Comparison of ENCODE assay signal across 1 cellular context in the genomic region with DNA sequence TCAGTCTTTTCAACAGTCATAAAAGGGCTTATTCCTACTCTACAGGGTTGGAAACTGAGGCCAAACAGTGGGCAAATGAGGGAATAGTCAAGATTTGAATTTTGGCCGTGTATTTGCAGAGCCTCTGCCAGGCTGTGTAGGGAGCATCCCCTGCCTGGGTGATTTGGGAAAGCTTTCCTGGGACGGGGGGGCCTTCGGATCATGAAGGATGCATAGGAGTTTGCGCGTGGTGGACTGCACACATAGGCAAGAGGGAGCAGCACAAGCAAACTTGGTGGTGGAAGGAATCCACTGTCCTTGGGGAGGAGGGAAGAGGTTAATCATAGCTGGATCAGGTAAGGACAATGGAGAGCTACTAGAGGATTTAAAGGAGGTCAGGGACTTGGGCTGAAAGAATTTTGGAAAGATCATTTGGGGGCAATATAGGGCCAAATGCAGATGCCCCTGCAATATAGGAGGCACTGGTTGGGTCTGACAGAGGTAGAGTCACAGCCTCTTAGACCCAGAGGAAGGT.
TF ChIP-seq lines count a peak whose summit lies in the region.

No MANE protein-coding gene starts in this region.

TF ChIP-seq in GM12878, 131 proteins besides CTCF, POLR2A, EP300 and RAD21:
- TF ChIP-seq KAT2A (conservative IDR thresholded peaks at IDR 0.05; ENCODE audit: control insufficient read depth, low read depth, low read length): no peak
- TF ChIP-seq, protein P1, sequence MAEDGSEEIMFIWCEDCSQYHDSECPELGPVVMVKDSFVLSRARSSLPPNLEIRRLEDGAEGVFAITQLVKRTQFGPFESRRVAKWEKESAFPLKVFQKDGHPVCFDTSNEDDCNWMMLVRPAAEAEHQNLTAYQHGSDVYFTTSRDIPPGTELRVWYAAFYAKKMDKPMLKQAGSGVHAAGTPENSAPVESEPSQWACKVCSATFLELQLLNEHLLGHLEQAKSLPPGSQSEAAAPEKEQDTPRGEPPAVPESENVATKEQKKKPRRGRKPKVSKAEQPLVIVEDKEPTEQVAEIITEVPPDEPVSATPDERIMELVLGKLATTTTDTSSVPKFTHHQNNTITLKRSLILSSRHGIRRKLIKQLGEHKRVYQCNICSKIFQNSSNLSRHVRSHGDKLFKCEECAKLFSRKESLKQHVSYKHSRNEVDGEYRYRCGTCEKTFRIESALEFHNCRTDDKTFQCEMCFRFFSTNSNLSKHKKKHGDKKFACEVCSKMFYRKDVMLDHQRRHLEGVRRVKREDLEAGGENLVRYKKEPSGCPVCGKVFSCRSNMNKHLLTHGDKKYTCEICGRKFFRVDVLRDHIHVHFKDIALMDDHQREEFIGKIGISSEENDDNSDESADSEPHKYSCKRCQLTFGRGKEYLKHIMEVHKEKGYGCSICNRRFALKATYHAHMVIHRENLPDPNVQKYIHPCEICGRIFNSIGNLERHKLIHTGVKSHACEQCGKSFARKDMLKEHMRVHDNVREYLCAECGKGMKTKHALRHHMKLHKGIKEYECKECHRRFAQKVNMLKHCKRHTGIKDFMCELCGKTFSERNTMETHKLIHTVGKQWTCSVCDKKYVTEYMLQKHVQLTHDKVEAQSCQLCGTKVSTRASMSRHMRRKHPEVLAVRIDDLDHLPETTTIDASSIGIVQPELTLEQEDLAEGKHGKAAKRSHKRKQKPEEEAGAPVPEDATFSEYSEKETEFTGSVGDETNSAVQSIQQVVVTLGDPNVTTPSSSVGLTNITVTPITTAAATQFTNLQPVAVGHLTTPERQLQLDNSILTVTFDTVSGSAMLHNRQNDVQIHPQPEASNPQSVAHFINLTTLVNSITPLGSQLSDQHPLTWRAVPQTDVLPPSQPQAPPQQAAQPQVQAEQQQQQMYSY (CRISPR knock-in tag; IDR thresholded peaks at IDR 0.05): no peak
- no peak for TF ChIP-seq SREBF1 (IDR thresholded peaks at IDR 0.05; ENCODE audit: low read length)
- TF ChIP-seq GATAD2B (conservative IDR thresholded peaks at IDR 0.05; ENCODE audit: low read depth): no peak
- TF ChIP-seq SIX5 (IDR thresholded peaks at IDR 0.05; ENCODE audit: low read depth, low read length, severe bottlenecking): no peak
- TF ChIP-seq, protein P2, sequence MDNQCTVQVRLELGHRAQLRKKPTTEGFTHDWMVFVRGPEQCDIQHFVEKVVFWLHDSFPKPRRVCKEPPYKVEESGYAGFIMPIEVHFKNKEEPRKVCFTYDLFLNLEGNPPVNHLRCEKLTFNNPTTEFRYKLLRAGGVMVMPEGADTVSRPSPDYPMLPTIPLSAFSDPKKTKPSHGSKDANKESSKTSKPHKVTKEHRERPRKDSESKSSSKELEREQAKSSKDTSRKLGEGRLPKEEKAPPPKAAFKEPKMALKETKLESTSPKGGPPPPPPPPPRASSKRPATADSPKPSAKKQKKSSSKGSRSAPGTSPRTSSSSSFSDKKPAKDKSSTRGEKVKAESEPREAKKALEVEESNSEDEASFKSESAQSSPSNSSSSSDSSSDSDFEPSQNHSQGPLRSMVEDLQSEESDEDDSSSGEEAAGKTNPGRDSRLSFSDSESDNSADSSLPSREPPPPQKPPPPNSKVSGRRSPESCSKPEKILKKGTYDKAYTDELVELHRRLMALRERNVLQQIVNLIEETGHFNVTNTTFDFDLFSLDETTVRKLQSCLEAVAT (IDR thresholded peaks at IDR 0.05): no peak
- no peak for TF ChIP-seq GABPA (IDR thresholded peaks at IDR 0.05; ENCODE audit: low read depth)
- TF ChIP-seq ESRRA (IDR thresholded peaks at IDR 0.05; ENCODE audit: low read length): no peak
- TF ChIP-seq ATF7 (IDR thresholded peaks at IDR 0.05; ENCODE audit: low read depth): no peak
- TF ChIP-seq ZNF24 (IDR thresholded peaks at IDR 0.05): no peak
- TF ChIP-seq ZNF687 (IDR thresholded peaks at IDR 0.05): no peak
- TF ChIP-seq ZNF622 (IDR thresholded peaks at IDR 0.05): no peak
- TF ChIP-seq FOS (IDR thresholded peaks at IDR 0.05; ENCODE audit: borderline replicate concordance, extremely low read depth, insufficient read length): no peak
- no peak for TF ChIP-seq RFX5 (IDR thresholded peaks at IDR 0.05; ENCODE audit: low read depth, low read length)
- TF ChIP-seq NKRF (conservative IDR thresholded peaks at IDR 0.05): no peak
- no peak for TF ChIP-seq ZNF217 (IDR thresholded peaks at IDR 0.05)
- no peak for TF ChIP-seq SMARCA5 (IDR thresholded peaks at IDR 0.05)
- TF ChIP-seq YY1 (IDR thresholded peaks at IDR 0.05; ENCODE audit: low read depth, low read length): no peak
- TF ChIP-seq USF1 (IDR thresholded peaks at IDR 0.05; ENCODE audit: borderline replicate concordance, extremely low read length, insufficient read depth, low read depth, low read length): no peak
- TF ChIP-seq BCL11A (IDR thresholded peaks at IDR 0.05; ENCODE audit: low read depth, low read length): no peak
